In genomic region chr1:12157366-12158231, GRCh38 we compare ENCODE assay signal across 11 cellular contexts. TPM values are rescaled to one million over a fixed set of nuclear protein-coding genes. Genes with fewer than 3 reads are reported as not detected.
A peak's percentile ranks its signal among the peaks of the same experiment; 100 is the strongest.
DNase-seq lines count a peak whose midpoint lies in the region; ATAC-seq and TF ChIP-seq lines count a peak whose summit lies in the region.
"Had no signal": no experiment of that assay in that cellular context is flagged by ENCODE, and none has a peak within 500 bp of the region (broad histone marks: within the 10 kb centered on the region; RNA-seq: fewer than 3 reads in every experiment).

No MANE protein-coding gene starts in this region.

- peak overlapping the region; percentile 65 for H3K4me3 Mint-ChIP-seq in activated naive CD4-positive, alpha-beta T cell treated with anti-CD3 and anti-CD28 coated beads for 36 hours

- peak overlapping the region; percentile 10; the same call in 1 of the 2 replicates for H2AFZ ChIP-seq in KMS-11 (ENCODE audit: low read depth)

- peak; percentile 67 to 68 for ATAC-seq in activated CD4-positive, CD25-positive, alpha-beta regulatory T cell treated with anti-CD3 and anti-CD28 coated beads, Interleukin-2, amount 50 U/mL, for 24 hours
- ATAC-seq: A549, Panc1 had no signal

- no peak for DNase-seq in activated CD4-positive, CD25-positive, alpha-beta regulatory T cell treated with anti-CD3 and anti-CD28 coated beads, Interleukin-2, amount 50 U/mL, for 72 hours
- peak; percentile 79 for DNase-seq in activated naive CD4-positive, alpha-beta T cell treated with anti-CD3 and anti-CD28 coated beads for 36 hours
- DNase-seq in NCI-H2081 (lab: John Stamatoyannopoulos, UW) (no peak), NCI-H748 (lab: John Stamatoyannopoulos, UW; ENCODE audit: unreplicated experiment) (no peak), T-helper 9 cell (no peak)
- DNase-seq: islet precursor cell had no signal

- H3K9me3 Mint-ChIP-seq in activated naive CD4-positive, alpha-beta T cell treated with anti-CD3 and anti-CD28 coated beads for 36 hours, result peaks cover 2% of the 10 kb centered on the region

- H4K20me1 ChIP-seq in KMS-11 (ENCODE audit: insufficient read depth), result no peaks in the 10 kb centered on the region

- CTCF ChIA-PET in activated naive CD4-positive, alpha-beta T cell treated with anti-CD3 and anti-CD28 coated beads for 36 hours (lab: Charles Lee), result interaction anchor here (0.9 to 3.0 kb wide), 3 partner anchors 21 to 33 kb away, joined by 3 to 9 read pairs (median 5); no protein-coding TSS in a partner anchor

- peaks cover 56% of the 10 kb centered on the region for H3K4me1 ChIP-seq in KMS-11 (ENCODE audit: low read depth, poor library complexity, severe bottlenecking)
- peaks cover 97% of the 10 kb centered on the region in 2 experiments for H3K4me1 ChIP-seq in neutrophil (ENCODE audit: control insufficient read depth in 1 of 2, insufficient read depth in 1 of 2, low read depth in 1 of 2, low read length in 1 of 2)

- peaks cover 78% of the 10 kb centered on the region for H3K4me1 Mint-ChIP-seq in activated naive CD4-positive, alpha-beta T cell treated with anti-CD3 and anti-CD28 coated beads for 36 hours (ENCODE audit: low read depth)

- TF ChIP-seq CTCF in KMS-11 (conservative IDR thresholded peaks at IDR 0.05; ENCODE audit: low read depth, low read length), result no peak
- no peak for TF ChIP-seq CTCF in neutrophil (IDR thresholded peaks at IDR 0.05)

- H3K27me3 Mint-ChIP-seq in activated naive CD4-positive, alpha-beta T cell treated with anti-CD3 and anti-CD28 coated beads for 36 hours (ENCODE audit: low read depth), result no peaks in the 10 kb centered on the region

- H3K27ac ChIP-seq in KMS-11, result no peak overlapping the region
- H3K27ac ChIP-seq in neutrophil, result peak overlapping the region; percentile 97
- H3K27ac ChIP-seq: A549 had no signal

- H3K4me2 ChIP-seq in KMS-11, result no peak overlapping the region
- H3K4me2 ChIP-seq: A549 had no signal

- H3K27me3 ChIP-seq in KMS-11 (ENCODE audit: insufficient read depth, low read depth) (no peaks in the 10 kb centered on the region), neutrophil (no peaks in the 10 kb centered on the region)

- H3K4me3 ChIP-seq in KMS-11 (IDR thresholded peaks at IDR 0.05; ENCODE audit: insufficient read depth, low read depth, low read length) (no peak overlapping the region), neutrophil (ENCODE audit: low read depth in 1 of 2, low read length in 1 of 2) (peak overlapping the region; percentile 32 to 44)
- H3K4me3 ChIP-seq: A549 had no signal

- no peak overlapping the region for H3K9ac ChIP-seq in KMS-11

- intact Hi-C loops in activated naive CD4-positive, alpha-beta T cell treated with anti-CD3 and anti-CD28 coated beads for 36 hours (cut with micrococcal nuclease), result loop anchor here (1.0 to 5.0 kb wide), 5 partner anchors 21 to 460 kb away; partner anchors contain the start of gene DHRS3

- no peaks in the 10 kb centered on the region for H3K9me3 ChIP-seq in neutrophil
- H3K9me3 ChIP-seq: A549 had no signal

- no peaks in the 10 kb centered on the region for H3K79me2 ChIP-seq in KMS-11 (ENCODE audit: insufficient read depth, low read depth)

- peak overlapping the region; percentile 98 for H3K27ac Mint-ChIP-seq in activated naive CD4-positive, alpha-beta T cell treated with anti-CD3 and anti-CD28 coated beads for 36 hours

- peaks cover 1% of the 10 kb centered on the region for H3K36me3 Mint-ChIP-seq in activated naive CD4-positive, alpha-beta T cell treated with anti-CD3 and anti-CD28 coated beads for 36 hours (ENCODE audit: low read depth)

- H3K36me3 ChIP-seq in KMS-11 (ENCODE audit: insufficient read depth) (no peaks in the 10 kb centered on the region), neutrophil (no peaks in the 10 kb centered on the region)

RNA-seq across cellular contexts. Expression of gene TNFRSF1B, which starts 9.2 kb away (rescaled TPM):
- 10 to 100 TPM; 69.4 to 75.7 TPM for total RNA-seq in activated naive CD4-positive, alpha-beta T cell treated with anti-CD3 and anti-CD28 coated beads for 36 hours
